In genomic region chr21:34105947-34106541, GRCh38 we compare ENCODE assay signal across 16 cellular contexts. TPM values are rescaled to one million over a fixed set of nuclear protein-coding genes. Genes with fewer than 3 reads are reported as not detected.
A peak's percentile ranks its signal among the peaks of the same experiment; 100 is the strongest.
DNase-seq lines count a peak whose midpoint lies in the region; ATAC-seq and TF ChIP-seq lines count a peak whose summit lies in the region.
"Had no signal": no experiment of that assay in that cellular context is flagged by ENCODE, and none has a peak within 500 bp of the region (broad histone marks: within the 10 kb centered on the region; RNA-seq: fewer than 3 reads in every experiment).

No MANE protein-coding gene starts in this region.

- intact Hi-C loops in activated CD4-positive, alpha-beta T cell treated with anti-CD3 and anti-CD28 coated beads for 36 hours (cut with DNase I, micrococcal nuclease): no loop called here
- intact Hi-C loops in lower lobe of right lung (cut with DNase I): no loop called here

- peaks cover 93% of the 10 kb centered on the region for H3K4me1 Mint-ChIP-seq in activated CD4-positive, alpha-beta T cell treated with anti-CD3 and anti-CD28 coated beads for 36 hours

- peak overlapping the region; percentile 4; the same call in 1 of the 2 replicates for H3K27ac ChIP-seq in SJCRH30
- no peak overlapping the region for H3K27ac ChIP-seq in lower lobe of right lung
- H3K27ac ChIP-seq: C4-2B had no signal

- TF ChIP-seq CTCF in AG10803 (conservative IDR thresholded peaks at IDR 0.05; ENCODE audit: low read length): no peak
- TF ChIP-seq CTCF in lower lobe of right lung (IDR thresholded peaks at IDR 0.05): no peak

- H3K4me3 ChIP-seq in AG10803 (ENCODE audit: low read length) (no peak overlapping the region), SJCRH30 (no peak overlapping the region), lower lobe of right lung (no peak overlapping the region)

- no peaks in the 10 kb centered on the region for H3K27me3 Mint-ChIP-seq in activated CD4-positive, alpha-beta T cell treated with anti-CD3 and anti-CD28 coated beads for 36 hours

- H3K9me3 Mint-ChIP-seq in activated CD4-positive, alpha-beta T cell treated with anti-CD3 and anti-CD28 coated beads for 36 hours (ENCODE audit: low read depth): peaks cover 1% of the 10 kb centered on the region
- H3K9me3 Mint-ChIP-seq: H9 had no signal

- peak; percentile 68 for ATAC-seq in activated CD4-positive, alpha-beta T cell treated with anti-CD3 and anti-CD28 coated beads for 36 hours
- no peak for ATAC-seq in lower lobe of right lung

- no peak overlapping the region for H3K4me3 Mint-ChIP-seq in activated CD4-positive, alpha-beta T cell treated with anti-CD3 and anti-CD28 coated beads for 36 hours
- H3K4me3 Mint-ChIP-seq: H9 had no signal

- H3K9me3 ChIP-seq in SJCRH30 (replicated peaks) (no peaks in the 10 kb centered on the region), lower lobe of right lung (no peaks in the 10 kb centered on the region)

- CTCF ChIA-PET in activated CD4-positive, alpha-beta T cell treated with anti-CD3 and anti-CD28 coated beads for 36 hours (lab: Charles Lee): interaction anchor here (1.1 kb wide), 1 partner anchor 23 kb away, joined by 3 read pairs; no protein-coding TSS in a partner anchor

- H3K36me3 Mint-ChIP-seq in activated CD4-positive, alpha-beta T cell treated with anti-CD3 and anti-CD28 coated beads for 36 hours (ENCODE audit: low read depth): peaks cover 67% of the 10 kb centered on the region

- H3K27ac Mint-ChIP-seq in activated CD4-positive, alpha-beta T cell treated with anti-CD3 and anti-CD28 coated beads for 36 hours: peak overlapping the region; percentile 51

- POLR2A ChIA-PET in activated CD4-positive, alpha-beta T cell treated with anti-CD3 and anti-CD28 coated beads for 36 hours (lab: Charles Lee): no interaction called here

- no peaks in the 10 kb centered on the region; the same call in none of the 2 replicates for H3K36me3 ChIP-seq in SJCRH30
- no peaks in the 10 kb centered on the region for H3K36me3 ChIP-seq in lower lobe of right lung

- no peaks in the 10 kb centered on the region for H3K27me3 ChIP-seq in SJCRH30
- H3K27me3 ChIP-seq in lower lobe of right lung (ENCODE audit: low read depth): no peaks in the 10 kb centered on the region

- no peak for DNase-seq in activated CD4-positive, alpha-beta T cell treated with anti-CD3 and anti-CD28 coated beads for 36 hours
- DNase-seq in activated CD4-positive, alpha-beta T cell treated with anti-CD3 and anti-CD28 coated beads, Interleukin-2, amount 50 U/mL, for 48 hours: no peak
- DNase-seq in AG10803 (ENCODE audit: low read depth): peak; percentile 30
- no peak for DNase-seq in SJCRH30
- DNase-seq in fibroblast of gingiva (ENCODE audit: low read depth): peak; percentile 43
- DNase-seq in NCI-H2196 (lab: John Stamatoyannopoulos, UW; ENCODE audit: unreplicated experiment): no peak
- no peak for DNase-seq in lower lobe of right lung
- no peak for DNase-seq in NCI-H82 treated with DMSO at 0.1 percent for 48 hours (lab: John Stamatoyannopoulos, UW; ENCODE audit: unreplicated experiment)
- DNase-seq: 8988T, H9, Kasumi-1, NCI-H1105, NCI-H1694, NCI-H526 treated with DMSO at 0.1 percent for 48 hours, Right ventricle myocardium superior had no signal

- H3K4me1 ChIP-seq in SJCRH30 (peaks cover 5% of the 10 kb centered on the region; the same call in 1 of the 2 replicates), lower lobe of right lung (no peaks in the 10 kb centered on the region)

RNA-seq across cellular contexts. Expression of gene MRPS6, which starts 32.7 kb away (rescaled TPM):
- 100 to 1,000 TPM; 102 to 117 TPM for total RNA-seq in activated CD4-positive, alpha-beta T cell treated with anti-CD3 and anti-CD28 coated beads for 36 hours
- 28.0 and 32.6 TPM in 2 replicates for total RNA-seq in SJCRH30 (2014; rRNA removed; shearing (Covaris generic))
- 44.5 TPM for total RNA-seq in lower lobe of right lung

RNA-seq across cellular contexts. Expression of gene SLC5A3, which starts 32.7 kb away (rescaled TPM):
- 10 to 100 TPM; 18.2 to 22.9 TPM for total RNA-seq in activated CD4-positive, alpha-beta T cell treated with anti-CD3 and anti-CD28 coated beads for 36 hours
- 7.9 and 9.4 TPM in 2 replicates for total RNA-seq in SJCRH30 (2014; rRNA removed; shearing (Covaris generic))
- total RNA-seq in lower lobe of right lung: 17.4 TPM

Comparison
In these comparisons a context has a peak if more than half of its experiments do, and no peak if none do; other contexts are left out.
1. DNase-seq: peak in AG10803 (single experiment) and fibroblast of gingiva (single experiment); none in activated CD4-positive, alpha-beta T cell treated with anti-CD3 and anti-CD28 coated beads for 36 hours (single experiment), activated CD4-positive, alpha-beta T cell treated with anti-CD3 and anti-CD28 coated beads, Interleukin-2, amount 50 U/mL, for 48 hours (0 of 2), SJCRH30 (0 of 2), NCI-H2196 (single experiment), lower lobe of right lung (single experiment) and NCI-H82 treated with DMSO at 0.1 percent for 48 hours (single experiment).